11 cellular contexts compared by ENCODE assay signal in the genomic region with DNA sequence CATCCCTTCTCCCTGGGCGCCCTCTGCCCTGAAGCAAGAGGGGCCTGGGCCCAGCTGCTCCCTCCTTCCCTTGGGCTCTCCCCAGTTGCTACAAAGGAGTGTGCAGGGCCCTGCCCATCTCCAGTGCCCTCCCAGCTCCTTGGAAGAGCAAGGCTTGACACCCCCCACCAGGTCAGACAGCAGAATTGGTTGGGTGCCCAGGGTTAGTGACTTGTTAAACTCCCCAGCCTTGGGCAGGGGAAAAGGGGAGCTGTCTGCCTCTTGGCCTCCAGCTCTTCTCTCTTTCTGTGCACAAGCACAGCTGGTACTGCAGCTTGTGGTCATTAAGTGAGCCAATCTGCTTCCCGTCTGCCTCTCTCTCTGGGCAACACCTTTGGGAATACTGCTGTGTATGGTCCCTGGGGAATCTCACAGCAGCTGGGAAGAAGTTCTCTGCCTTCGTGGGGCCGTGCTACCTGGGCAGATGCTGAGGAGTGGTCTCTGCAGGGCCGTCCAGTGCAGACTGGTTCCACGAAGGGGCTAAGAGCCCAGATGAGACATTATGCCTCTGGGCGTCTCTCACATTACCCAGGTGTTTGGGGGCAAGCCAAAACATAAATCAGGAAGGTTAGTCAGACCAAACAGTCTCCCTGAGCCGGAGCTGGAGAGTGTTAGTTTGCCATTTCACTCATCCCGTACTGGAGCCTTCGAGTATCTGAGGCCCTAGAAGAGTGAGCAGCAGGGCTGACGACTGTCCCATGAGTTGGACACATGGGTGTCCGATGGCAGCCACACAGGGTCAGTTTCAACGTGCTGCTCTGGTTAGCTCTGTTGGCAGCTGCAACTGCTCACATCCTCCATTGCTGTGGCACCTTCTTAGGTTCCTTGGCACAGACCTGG. TPM values are rescaled to one million over a fixed set of nuclear protein-coding genes. Genes with fewer than 3 reads are reported as not detected.
DNase-seq lines count a peak whose midpoint lies in the region; ATAC-seq and TF ChIP-seq lines count a peak whose summit lies in the region.
"Had no signal": no experiment of that assay in that cellular context is flagged by ENCODE, and none has a peak within 500 bp of the region (broad histone marks: within the 10 kb centered on the region; RNA-seq: fewer than 3 reads in every experiment).

No MANE protein-coding gene starts in this region.

- DNase-seq in right atrium auricular region (ENCODE audit: low spot score) (no peak), cardiac septum (ENCODE audit: low spot score) (no peak), PC-3 (peak; percentile 65), fibroblast of mammary gland (ENCODE audit: low read depth) (peak; percentile 82), C1 segment of cervical spinal cord (lab: John Stamatoyannopoulos, UW) (no peak), KBM-7 (no peak)
- DNase-seq: stimulated activated naive CD8-positive, alpha-beta T cell treated with anti-CD3 and anti-CD28 coated beads, Interleukin-15, Interleukin-2, amounts not matched to agents 100 U/mL and 50 U/mL, for 24 hours had no signal

- intact Hi-C loops in cardiac septum (cut with DNase I): no loop called here
- intact Hi-C loops in PC-3 (cut with micrococcal nuclease): loop anchor here (2.0 kb wide), 1 partner anchor 66 kb away; no protein-coding TSS in a partner anchor

- BruUV-seq in PC-3 (replicated peaks; lab: Mats Ljungman, UMichigan): no TSS peak

- H3K9me3 ChIP-seq in right atrium auricular region (no peaks in the 10 kb centered on the region), PC-3 (ENCODE audit: low read length) (no peaks in the 10 kb centered on the region)
- H3K9me3 ChIP-seq: HAP-1 had no signal

- H3K27me3 ChIP-seq in right atrium auricular region (no peaks in the 10 kb centered on the region), PC-3 (ENCODE audit: low read length) (no peaks in the 10 kb centered on the region)

- H3K27ac ChIP-seq in right atrium auricular region: peak overlapping the region; percentile 25 to 64
- 0 out of 2 replicates have a peak overlapping the region, but pooled peaks have one; percentile 11 for H3K27ac ChIP-seq in PC-3 (ENCODE audit: low read length)

- no peak overlapping the region for H3K4me3 ChIP-seq in right atrium auricular region
- no peak overlapping the region for H3K4me3 ChIP-seq in PC-3 (ENCODE audit: low read length)
- H3K4me3 ChIP-seq in fibroblast of mammary gland (ENCODE audit: control insufficient read depth, low read depth, low read length): no peak overlapping the region
- H3K4me3 ChIP-seq: HAP-1 had no signal

- ATAC-seq in PC-3 (peak; percentile 45), SK-N-SH treated with all-trans-retinoic acid at 6 μM for 48 hours (no peak), GM21381 (IDR thresholded peaks at IDR 0.05; ENCODE audit: unreplicated experiment) (no peak)
- ATAC-seq: natural killer cell treated with Interleukin-12 subunit alpha and Interleukin-12 subunit beta and Interleukin-15 and Interleukin-18, amount 100 ng/mL, for 72 hours; stimulated activated naive CD8-positive, alpha-beta T cell treated with anti-CD3 and anti-CD28 coated beads, Interleukin-15, Interleukin-2, amounts not matched to agents 100 U/mL and 50 U/mL, for 24 hours had no signal

- H3K4me2 ChIP-seq in PC-3 (ENCODE audit: low read length): 0 out of 2 replicates have a peak overlapping the region, but pooled peaks have one; percentile 12

- in situ Hi-C loops in KBM-7 (cut with MboI; ENCODE audit: low pct_unique_long_range_greater_than_20kb, low sequenced_read_pairs): no loop called here

- CTCF ChIA-PET in PC-3 (lab: Charles Lee): no interaction called here

- no peaks in the 10 kb centered on the region for H4K20me1 ChIP-seq in PC-3 (ENCODE audit: low read length)

- H3K36me3 ChIP-seq in right atrium auricular region (peaks cover 64% of the 10 kb centered on the region), PC-3 (ENCODE audit: low read depth, low read length) (peaks cover 27% of the 10 kb centered on the region; the same call in 1 of the 2 replicates)

- POLR2A ChIA-PET in PC-3 (lab: Charles Lee; ENCODE audit: unreplicated experiment): no interaction called here

- H3K4me1 ChIP-seq in right atrium auricular region (peaks cover 0 to 84% of the 10 kb centered on the region in 2 donors), PC-3 (ENCODE audit: insufficient read depth, low read length) (peaks cover 21% of the 10 kb centered on the region)

- peaks cover 22% of the 10 kb centered on the region for H3K79me2 ChIP-seq in PC-3 (ENCODE audit: low read length)

- H2AFZ ChIP-seq in PC-3 (ENCODE audit: low read length): no peak overlapping the region

- no peak overlapping the region for H3K9ac ChIP-seq in PC-3 (ENCODE audit: low read length)

- no peak for TF ChIP-seq CTCF in right atrium auricular region (IDR thresholded peaks at IDR 0.05)
- no peak for TF ChIP-seq CTCF in PC-3 (conservative IDR thresholded peaks at IDR 0.05; ENCODE audit: low read depth, low read length)
- TF ChIP-seq CTCF in fibroblast of mammary gland (conservative IDR thresholded peaks at IDR 0.05; ENCODE audit: control insufficient read depth, insufficient read depth, low read depth, low read length): no peak

- H3F3A ChIP-seq in PC-3 (ENCODE audit: low read length, unreplicated experiment): no peaks in the 10 kb centered on the region

- no peaks in the 10 kb centered on the region for H3K9me2 ChIP-seq in PC-3 (replicated peaks; ENCODE audit: low read length)

TF ChIP-seq in SK-N-SH treated with all-trans-retinoic acid at 6 μM for 48 hours, 23 proteins besides CTCF, POLR2A, EP300 and RAD21:
- TF ChIP-seq CREB5 (CRISPR knock-in tag; IDR thresholded peaks at IDR 0.05; ENCODE audit: low read depth) (no peak), TCF4 (CRISPR knock-in tag; IDR thresholded peaks at IDR 0.05; ENCODE audit: borderline replicate concordance) (no peak), OSR1 (CRISPR knock-in tag; IDR thresholded peaks at IDR 0.05) (no peak), BACH2 (CRISPR knock-in tag; IDR thresholded peaks at IDR 0.05; ENCODE audit: borderline replicate concordance) (no peak)
- TF ChIP-seq, protein P1, sequence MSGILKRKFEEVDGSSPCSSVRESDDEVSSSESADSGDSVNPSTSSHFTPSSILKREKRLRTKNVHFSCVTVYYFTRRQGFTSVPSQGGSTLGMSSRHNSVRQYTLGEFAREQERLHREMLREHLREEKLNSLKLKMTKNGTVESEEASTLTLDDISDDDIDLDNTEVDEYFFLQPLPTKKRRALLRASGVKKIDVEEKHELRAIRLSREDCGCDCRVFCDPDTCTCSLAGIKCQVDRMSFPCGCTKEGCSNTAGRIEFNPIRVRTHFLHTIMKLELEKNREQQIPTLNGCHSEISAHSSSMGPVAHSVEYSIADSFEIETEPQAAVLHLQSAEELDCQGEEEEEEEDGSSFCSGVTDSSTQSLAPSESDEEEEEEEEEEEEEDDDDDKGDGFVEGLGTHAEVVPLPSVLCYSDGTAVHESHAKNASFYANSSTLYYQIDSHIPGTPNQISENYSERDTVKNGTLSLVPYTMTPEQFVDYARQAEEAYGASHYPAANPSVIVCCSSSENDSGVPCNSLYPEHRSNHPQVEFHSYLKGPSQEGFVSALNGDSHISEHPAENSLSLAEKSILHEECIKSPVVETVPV (CRISPR knock-in tag; IDR thresholded peaks at IDR 0.05): no peak
TF ChIP-seq in SK-N-SH treated with all-trans-retinoic acid at 6 μM for 48 hours: peak in this region for 0.

RNA-seq across cellular contexts. Expression of gene TMEM53, which starts 37.3 kb away (rescaled TPM):
- total RNA-seq in right atrium auricular region (10 to 100 TPM in 1 of 2 donors, 1 to 10 TPM in 1; 8.3 to 13.1 TPM), cardiac septum (9.8 TPM), PC-3 (2014; rRNA removed) (9.3 and 12.0 TPM in 2 replicates)

RNA-seq across cellular contexts. Expression of gene ARMH1, which starts 37.6 kb away (rescaled TPM):
- total RNA-seq in right atrium auricular region (1 to 10 TPM in 1 of 2 donors, under 1 TPM in 1; 0.19 to 5.2 TPM), cardiac septum (0.70 TPM), PC-3 (2014; rRNA removed) (0.15 TPM in 1 of 2 replicates, not detected in the other)

Comparison
In these comparisons a context has a peak if more than half of its experiments do, and no peak if none do; other contexts are left out.
1. DNase-seq: peak in PC-3 (single experiment) and fibroblast of mammary gland (single experiment); none in right atrium auricular region (single experiment), cardiac septum (single experiment), C1 segment of cervical spinal cord (0 of 14) and KBM-7 (single experiment).